In the genomic region with DNA sequence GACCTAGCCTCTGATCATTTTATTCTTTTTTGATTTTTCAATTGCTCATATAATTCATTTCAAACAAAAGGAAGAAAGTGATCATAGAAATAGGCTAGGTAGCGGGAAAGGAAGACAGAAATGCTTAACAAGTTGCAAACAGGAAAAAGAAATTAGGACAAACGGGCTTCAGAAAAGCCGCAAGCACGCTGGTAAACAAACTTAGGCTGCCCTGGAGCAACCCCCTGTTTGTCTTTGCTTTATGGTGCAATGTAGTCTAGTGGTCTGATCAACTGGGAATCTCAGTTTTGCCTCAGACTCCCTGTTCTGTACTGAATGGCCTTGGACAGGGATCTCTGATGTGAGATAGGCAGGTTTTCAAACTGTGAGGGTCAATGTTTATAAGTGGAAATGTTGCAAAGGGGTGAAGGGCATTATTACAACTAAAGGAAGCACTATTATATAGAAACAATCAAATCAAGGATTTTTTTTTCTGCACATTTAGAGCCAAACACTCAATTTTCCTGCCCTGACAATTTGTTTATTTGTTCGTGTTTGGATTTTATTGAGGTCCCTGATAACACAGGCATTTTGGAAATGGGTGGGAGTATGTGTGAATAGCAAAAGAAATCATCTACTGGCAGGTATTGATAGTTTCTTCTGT, we compare ENCODE assay signal across 1 cellular context.
TF ChIP-seq lines count a peak whose summit lies in the region.

No MANE protein-coding gene starts in this region.

TF ChIP-seq in HepG2, 621 proteins besides CTCF, POLR2A, EP300 and RAD21 (continued from another document and continues in another):
- TF ChIP-seq, protein P1, sequence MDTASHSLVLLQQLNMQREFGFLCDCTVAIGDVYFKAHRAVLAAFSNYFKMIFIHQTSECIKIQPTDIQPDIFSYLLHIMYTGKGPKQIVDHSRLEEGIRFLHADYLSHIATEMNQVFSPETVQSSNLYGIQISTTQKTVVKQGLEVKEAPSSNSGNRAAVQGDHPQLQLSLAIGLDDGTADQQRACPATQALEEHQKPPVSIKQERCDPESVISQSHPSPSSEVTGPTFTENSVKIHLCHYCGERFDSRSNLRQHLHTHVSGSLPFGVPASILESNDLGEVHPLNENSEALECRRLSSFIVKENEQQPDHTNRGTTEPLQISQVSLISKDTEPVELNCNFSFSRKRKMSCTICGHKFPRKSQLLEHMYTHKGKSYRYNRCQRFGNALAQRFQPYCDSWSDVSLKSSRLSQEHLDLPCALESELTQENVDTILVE (CRISPR knock-in tag; IDR thresholded peaks at IDR 0.05) = 0 out of 2 replicates have a peak, but pooled peaks have one; percentile 70
- TF ChIP-seq BCLAF1 (IDR thresholded peaks at IDR 0.05) (no peak), MAFG (CRISPR knock-in tag; IDR thresholded peaks at IDR 0.05) (no peak), CENPBD1 (CRISPR knock-in tag; IDR thresholded peaks at IDR 0.05; ENCODE audit: borderline replicate concordance, low read depth) (no peak), HHEX (CRISPR knock-in tag; IDR thresholded peaks at IDR 0.05) (0 out of 2 replicates have a peak, but pooled peaks have one; percentile 13), KLF15 (CRISPR knock-in tag; IDR thresholded peaks at IDR 0.05; ENCODE audit: borderline replicate concordance) (no peak), ZFP36L1 (CRISPR knock-in tag; IDR thresholded peaks at IDR 0.05) (no peak), BATF2 (CRISPR knock-in tag; IDR thresholded peaks at IDR 0.05) (no peak), PHF5A (CRISPR knock-in tag; IDR thresholded peaks at IDR 0.05; ENCODE audit: low read depth, unreplicated experiment) (peak; percentile 72), ATF2 (CRISPR knock-in tag; IDR thresholded peaks at IDR 0.05) (peak; percentile 81), POGZ (CRISPR knock-in tag; IDR thresholded peaks at IDR 0.05) (peak; percentile 95), ZBTB7B (CRISPR knock-in tag; IDR thresholded peaks at IDR 0.05) (peak; percentile 88), HNF4G (IDR thresholded peaks at IDR 0.05; ENCODE audit: borderline replicate concordance, low read depth, low read length) (peak; percentile 88), HNF4G (CRISPR knock-in tag; IDR thresholded peaks at IDR 0.05; ENCODE audit: borderline replicate concordance, low read depth) (peak; percentile 89; the same call in 1 of the 2 replicates), ZSCAN20 (CRISPR knock-in tag; IDR thresholded peaks at IDR 0.05; ENCODE audit: borderline replicate concordance) (0 out of 2 replicates have a peak, but pooled peaks have one; percentile 68), MTF1 (CRISPR knock-in tag; IDR thresholded peaks at IDR 0.05) (no peak), RNF2 (conservative IDR thresholded peaks at IDR 0.05; ENCODE audit: low read depth) (no peak), HES4 (CRISPR knock-in tag; IDR thresholded peaks at IDR 0.05; ENCODE audit: borderline replicate concordance) (no peak), PRDM4 (CRISPR knock-in tag; IDR thresholded peaks at IDR 0.05; ENCODE audit: borderline replicate concordance) (no peak), KDM3A (CRISPR knock-in tag; IDR thresholded peaks at IDR 0.05; ENCODE audit: low read depth) (no peak), JUN (CRISPR knock-in tag; IDR thresholded peaks at IDR 0.05) (peak; percentile 62; the same call in 1 of the 2 replicates), ZNF83 (CRISPR knock-in tag; IDR thresholded peaks at IDR 0.05; ENCODE audit: borderline replicate concordance) (no peak), ZNF720 (CRISPR knock-in tag; IDR thresholded peaks at IDR 0.05) (no peak), LCORL (IDR thresholded peaks at IDR 0.05) (no peak), LCORL (CRISPR knock-in tag; IDR thresholded peaks at IDR 0.05) (peak; percentile 65), RELA (CRISPR knock-in tag; IDR thresholded peaks at IDR 0.05) (no peak), ZNF670 (CRISPR knock-in tag; IDR thresholded peaks at IDR 0.05; ENCODE audit: borderline replicate concordance) (0 out of 2 replicates have a peak, but pooled peaks have one; percentile 49), GABPB1 (CRISPR knock-in tag; IDR thresholded peaks at IDR 0.05) (peak; percentile 38; the same call in 1 of the 2 replicates), KAT2B (IDR thresholded peaks at IDR 0.05; ENCODE audit: borderline replicate concordance, low read depth, low read length) (no peak), SMARCE1 (IDR thresholded peaks at IDR 0.05; ENCODE audit: borderline replicate concordance) (no peak), IRF9 (CRISPR knock-in tag; IDR thresholded peaks at IDR 0.05; ENCODE audit: borderline replicate concordance) (no peak), ISL2 (CRISPR knock-in tag; IDR thresholded peaks at IDR 0.05) (peak; percentile 98), ZNF350 (CRISPR knock-in tag; IDR thresholded peaks at IDR 0.05; ENCODE audit: borderline replicate concordance, low read depth) (no peak), ZNF788 (CRISPR knock-in tag; IDR thresholded peaks at IDR 0.05; ENCODE audit: borderline replicate concordance) (peak; percentile 48; the same call in 1 of the 2 replicates), GATAD2A (CRISPR knock-in tag; IDR thresholded peaks at IDR 0.05) (peak; percentile 98), ZNF792 (CRISPR knock-in tag; IDR thresholded peaks at IDR 0.05) (peak; percentile 79; the same call in 1 of the 2 replicates), ARNT2 (CRISPR knock-in tag; IDR thresholded peaks at IDR 0.05; ENCODE audit: low read depth) (0 out of 2 replicates have a peak, but pooled peaks have one; percentile 29), KLF6 (CRISPR knock-in tag; IDR thresholded peaks at IDR 0.05) (0 out of 2 replicates have a peak, but pooled peaks have one; percentile 48), TBX3 (IDR thresholded peaks at IDR 0.05; ENCODE audit: borderline replicate concordance) (peak; percentile 16; the same call in 1 of the 2 replicates)
- TF ChIP-seq, protein P2, sequence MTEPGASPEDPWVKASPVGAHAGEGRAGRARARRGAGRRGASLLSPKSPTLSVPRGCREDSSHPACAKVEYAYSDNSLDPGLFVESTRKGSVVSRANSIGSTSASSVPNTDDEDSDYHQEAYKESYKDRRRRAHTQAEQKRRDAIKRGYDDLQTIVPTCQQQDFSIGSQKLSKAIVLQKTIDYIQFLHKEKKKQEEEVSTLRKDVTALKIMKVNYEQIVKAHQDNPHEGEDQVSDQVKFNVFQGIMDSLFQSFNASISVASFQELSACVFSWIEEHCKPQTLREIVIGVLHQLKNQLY (CRISPR knock-in tag; IDR thresholded peaks at IDR 0.05) = peak; percentile 72
- TF ChIP-seq, protein P3, sequence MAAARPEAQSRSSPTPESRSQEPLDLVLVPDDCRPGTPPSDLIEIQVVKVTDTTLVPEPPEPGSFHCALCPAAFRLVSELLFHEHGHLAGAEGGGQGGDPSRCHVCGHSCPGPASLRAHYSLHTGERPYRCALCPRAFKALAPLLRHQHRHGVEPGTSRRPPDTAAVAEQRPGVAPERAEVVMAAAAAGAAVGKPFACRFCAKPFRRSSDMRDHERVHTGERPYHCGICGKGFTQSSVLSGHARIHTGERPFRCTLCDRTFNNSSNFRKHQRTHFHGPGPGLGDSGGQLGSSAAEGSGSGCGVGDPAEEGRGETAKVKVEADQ (CRISPR knock-in tag; IDR thresholded peaks at IDR 0.05; ENCODE audit: borderline replicate concordance) = no peak
- TF ChIP-seq, protein P4, sequence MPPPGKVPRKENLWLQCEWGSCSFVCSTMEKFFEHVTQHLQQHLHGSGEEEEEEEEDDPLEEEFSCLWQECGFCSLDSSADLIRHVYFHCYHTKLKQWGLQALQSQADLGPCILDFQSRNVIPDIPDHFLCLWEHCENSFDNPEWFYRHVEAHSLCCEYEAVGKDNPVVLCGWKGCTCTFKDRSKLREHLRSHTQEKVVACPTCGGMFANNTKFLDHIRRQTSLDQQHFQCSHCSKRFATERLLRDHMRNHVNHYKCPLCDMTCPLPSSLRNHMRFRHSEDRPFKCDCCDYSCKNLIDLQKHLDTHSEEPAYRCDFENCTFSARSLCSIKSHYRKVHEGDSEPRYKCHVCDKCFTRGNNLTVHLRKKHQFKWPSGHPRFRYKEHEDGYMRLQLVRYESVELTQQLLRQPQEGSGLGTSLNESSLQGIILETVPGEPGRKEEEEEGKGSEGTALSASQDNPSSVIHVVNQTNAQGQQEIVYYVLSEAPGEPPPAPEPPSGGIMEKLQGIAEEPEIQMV (CRISPR knock-in tag; IDR thresholded peaks at IDR 0.05; ENCODE audit: low read depth) = no peak
- TF ChIP-seq, protein P5, sequence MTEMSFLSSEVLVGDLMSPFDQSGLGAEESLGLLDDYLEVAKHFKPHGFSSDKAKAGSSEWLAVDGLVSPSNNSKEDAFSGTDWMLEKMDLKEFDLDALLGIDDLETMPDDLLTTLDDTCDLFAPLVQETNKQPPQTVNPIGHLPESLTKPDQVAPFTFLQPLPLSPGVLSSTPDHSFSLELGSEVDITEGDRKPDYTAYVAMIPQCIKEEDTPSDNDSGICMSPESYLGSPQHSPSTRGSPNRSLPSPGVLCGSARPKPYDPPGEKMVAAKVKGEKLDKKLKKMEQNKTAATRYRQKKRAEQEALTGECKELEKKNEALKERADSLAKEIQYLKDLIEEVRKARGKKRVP (CRISPR knock-in tag; IDR thresholded peaks at IDR 0.05) = peak in 1 of 2 experiments; percentile 86; a peak in 2 of 4 replicates
- TF ChIP-seq, protein P6, sequence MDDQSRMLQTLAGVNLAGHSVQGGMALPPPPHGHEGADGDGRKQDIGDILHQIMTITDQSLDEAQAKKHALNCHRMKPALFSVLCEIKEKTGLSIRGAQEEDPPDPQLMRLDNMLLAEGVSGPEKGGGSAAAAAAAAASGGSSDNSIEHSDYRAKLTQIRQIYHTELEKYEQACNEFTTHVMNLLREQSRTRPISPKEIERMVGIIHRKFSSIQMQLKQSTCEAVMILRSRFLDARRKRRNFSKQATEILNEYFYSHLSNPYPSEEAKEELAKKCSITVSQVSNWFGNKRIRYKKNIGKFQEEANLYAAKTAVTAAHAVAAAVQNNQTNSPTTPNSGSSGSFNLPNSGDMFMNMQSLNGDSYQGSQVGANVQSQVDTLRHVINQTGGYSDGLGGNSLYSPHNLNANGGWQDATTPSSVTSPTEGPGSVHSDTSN (CRISPR knock-in tag; IDR thresholded peaks at IDR 0.05; ENCODE audit: borderline replicate concordance) = no peak
